1 cellular context compared by ENCODE assay signal in genomic region chr20:9478801-9479200, GRCh38.
TF ChIP-seq lines count a peak whose summit lies in the region.

No MANE protein-coding gene starts in this region.

TF ChIP-seq in IMR-90, 13 proteins besides CTCF, POLR2A, EP300 and RAD21 (continued from another document):
- TF ChIP-seq ELK1 (IDR thresholded peaks at IDR 0.05; ENCODE audit: borderline replicate concordance, low read depth, low read length) (no peak), CHD1 (IDR thresholded peaks at IDR 0.05; ENCODE audit: low read depth, low read length) (no peak)
